In genomic region chr6:30683980-30684338, GRCh38 we compare ENCODE assay signal across 1 cellular context.
TF ChIP-seq lines count a peak whose summit lies in the region.

No MANE protein-coding gene starts in this region.

TF ChIP-seq in HepG2, 621 proteins besides CTCF, POLR2A, EP300 and RAD21:
- TF ChIP-seq ZNF776 (CRISPR knock-in tag; IDR thresholded peaks at IDR 0.05) (no peak), ZNF552 (CRISPR knock-in tag; IDR thresholded peaks at IDR 0.05; ENCODE audit: borderline replicate concordance) (no peak), ZNF784 (CRISPR knock-in tag; IDR thresholded peaks at IDR 0.05; ENCODE audit: borderline replicate concordance) (no peak), ZNF768 (CRISPR knock-in tag; IDR thresholded peaks at IDR 0.05) (no peak), ZNF781 (CRISPR knock-in tag; IDR thresholded peaks at IDR 0.05; ENCODE audit: borderline replicate concordance, not compliant biosample characterization) (no peak)
